In the genomic region with DNA sequence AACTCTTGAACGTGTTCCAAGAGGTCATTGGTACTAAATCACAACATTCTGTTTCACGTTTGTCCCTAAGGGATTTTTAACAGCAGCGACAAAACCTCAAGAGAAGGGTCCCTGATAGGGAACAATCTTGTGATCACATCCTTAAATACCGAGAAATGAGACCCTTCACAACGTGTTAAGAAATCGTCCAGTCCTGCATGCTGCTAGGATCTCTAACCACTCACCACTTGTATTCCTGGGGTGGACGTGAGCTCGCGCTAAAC, we compare ENCODE assay signal across 8 cellular contexts.
DNase-seq lines count a peak whose midpoint lies in the region; ATAC-seq and TF ChIP-seq lines count a peak whose summit lies in the region.

No MANE protein-coding gene starts in this region.

- DNase-seq in activated naive CD4-positive, alpha-beta T cell (lab: John Stamatoyannopoulos, UW): no peak
- DNase-seq in memory B cell (ENCODE audit: low spot score in 2 of 2): no peak
- no peak for DNase-seq in upper lobe of left lung
- DNase-seq in HPDE6-E6E7 (ENCODE audit: extremely low spot score): no peak

- H3K27me3 ChIP-seq in upper lobe of left lung: no peaks in the 10 kb centered on the region

- no peaks in the 10 kb centered on the region for H3K27me3 Mint-ChIP-seq in activated naive CD4-positive, alpha-beta T cell treated with anti-CD3 and anti-CD28 coated beads, Interleukin-2, amount 50 U/mL, for 24 hours
- peaks cover 11% of the 10 kb centered on the region for H3K27me3 Mint-ChIP-seq in brain
- no peaks in the 10 kb centered on the region for H3K27me3 Mint-ChIP-seq in memory B cell

- peak overlapping the region; percentile 98 to 99 (median 98) for H3K27ac ChIP-seq in upper lobe of left lung

- ATAC-seq in memory B cell (ENCODE audit: low read depth): no peak
- no peak for ATAC-seq in upper lobe of left lung (ENCODE audit: low FRiP score in 2 of 2)
- no peak for ATAC-seq in HG02678 (IDR thresholded peaks at IDR 0.05; ENCODE audit: unreplicated experiment)
- ATAC-seq in GM18907 (IDR thresholded peaks at IDR 0.05; ENCODE audit: unreplicated experiment): no peak

- TF ChIP-seq POLR2A in upper lobe of left lung (IDR thresholded peaks at IDR 0.05): no peak

- H3K4me1 ChIP-seq in upper lobe of left lung: peaks cover 0 to 6% (median 5%) of the 10 kb centered on the region in 4 donors

- H3K4me3 ChIP-seq in upper lobe of left lung: peak overlapping the region in 3 of 4 donors; percentile 58 to 65 (median 61)

- H3K9me3 Mint-ChIP-seq in activated naive CD4-positive, alpha-beta T cell treated with anti-CD3 and anti-CD28 coated beads, Interleukin-2, amount 50 U/mL, for 24 hours: no peaks in the 10 kb centered on the region
- H3K9me3 Mint-ChIP-seq in brain (no peaks in the 10 kb centered on the region), memory B cell (no peaks in the 10 kb centered on the region)

- no peaks in the 10 kb centered on the region for H3K9me3 ChIP-seq in upper lobe of left lung

- peaks cover 54% of the 10 kb centered on the region for H3K4me1 Mint-ChIP-seq in activated naive CD4-positive, alpha-beta T cell treated with anti-CD3 and anti-CD28 coated beads, Interleukin-2, amount 50 U/mL, for 24 hours
- H3K4me1 Mint-ChIP-seq in brain: peaks cover 35% of the 10 kb centered on the region
- H3K4me1 Mint-ChIP-seq in memory B cell: peaks cover 21% of the 10 kb centered on the region

- H3K4me3 Mint-ChIP-seq in activated naive CD4-positive, alpha-beta T cell treated with anti-CD3 and anti-CD28 coated beads, Interleukin-2, amount 50 U/mL, for 24 hours: peak overlapping the region; percentile 90
- H3K4me3 Mint-ChIP-seq in brain (peak overlapping the region; percentile 95 to 99 (median 96)), memory B cell (peak overlapping the region; percentile 97)

- TF ChIP-seq CTCF in brain (conservative IDR thresholded peaks at IDR 0.05): no peak
- no peak for TF ChIP-seq CTCF in upper lobe of left lung (IDR thresholded peaks at IDR 0.05)

- peaks cover 2% of the 10 kb centered on the region for H3K36me3 Mint-ChIP-seq in activated naive CD4-positive, alpha-beta T cell treated with anti-CD3 and anti-CD28 coated beads, Interleukin-2, amount 50 U/mL, for 24 hours
- H3K36me3 Mint-ChIP-seq in brain (no peaks in the 10 kb centered on the region), memory B cell (no peaks in the 10 kb centered on the region)

- TF ChIP-seq EP300 in upper lobe of left lung (IDR thresholded peaks at IDR 0.05): no peak

- peak overlapping the region; percentile 99 for H3K27ac Mint-ChIP-seq in activated naive CD4-positive, alpha-beta T cell treated with anti-CD3 and anti-CD28 coated beads, Interleukin-2, amount 50 U/mL, for 24 hours
- peak overlapping the region; percentile 98 to 100 (median 100) for H3K27ac Mint-ChIP-seq in brain
- peak overlapping the region; percentile 100 for H3K27ac Mint-ChIP-seq in memory B cell

- no peaks in the 10 kb centered on the region for H3K36me3 ChIP-seq in upper lobe of left lung

- 28 to 39% methylated on average over 6 to 9 of the region's 9 CpGs for WGBS in upper lobe of left lung, 2 donors
